Comparison of ENCODE assay signal across 9 cellular contexts in the genomic region with DNA sequence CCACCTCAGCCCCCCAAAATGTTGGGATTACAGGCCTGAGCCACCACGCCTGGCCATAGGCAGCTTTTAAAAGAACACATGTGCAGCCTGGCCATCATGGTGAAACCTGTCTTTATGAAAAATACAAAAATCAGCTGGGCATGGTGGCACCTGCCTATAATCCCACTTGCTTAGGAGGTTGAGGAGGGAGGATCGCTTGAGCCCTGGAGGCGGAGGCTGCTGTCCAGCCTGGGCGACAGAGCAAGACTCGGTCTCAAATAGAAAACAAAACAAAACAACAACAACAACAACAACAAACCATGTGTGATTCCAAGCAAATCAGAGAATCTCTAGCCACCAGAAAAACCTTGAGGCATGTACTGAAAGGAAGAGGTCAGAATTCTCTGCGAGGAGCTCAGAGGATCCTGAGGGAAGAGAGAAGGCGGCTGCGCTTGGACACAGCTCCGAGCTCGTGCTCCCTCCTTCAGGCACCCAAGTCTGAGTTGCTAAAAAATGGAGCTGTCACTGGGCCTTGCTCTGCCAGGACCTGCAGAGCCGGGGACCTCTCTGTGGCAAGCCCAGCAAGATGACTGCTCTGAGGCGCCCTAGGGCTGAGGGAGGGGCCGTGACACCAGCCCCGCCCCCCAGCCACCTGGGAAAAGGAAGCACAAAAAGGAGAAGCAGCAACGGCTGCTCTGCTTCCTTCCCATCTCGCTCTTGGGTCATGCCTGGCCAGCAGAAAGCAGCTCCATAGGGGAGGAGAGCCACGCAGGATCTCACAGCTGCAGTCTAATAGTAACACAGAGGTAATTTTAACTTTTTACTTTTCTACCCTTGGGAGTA. TPM values are rescaled to one million over a fixed set of nuclear protein-coding genes. Genes with fewer than 3 reads are reported as not detected.
DNase-seq lines count a peak whose midpoint lies in the region; ATAC-seq and TF ChIP-seq lines count a peak whose summit lies in the region.
"Had no signal": no experiment of that assay in that cellular context is flagged by ENCODE, and none has a peak within 500 bp of the region (broad histone marks: within the 10 kb centered on the region; RNA-seq: fewer than 3 reads in every experiment).

TSS of gene ARL11 (plus strand) at position 677 of the 822 bp plus-strand sequence. CDS start 1,941 bp downstream, outside the sequence.

- TF ChIP-seq CTCF in GM13977 (IDR thresholded peaks at IDR 0.05; ENCODE audit: extremely low read depth, insufficient read depth, missing control alignments), result no peak
- no peak for TF ChIP-seq CTCF in hepatocyte (IDR thresholded peaks at IDR 0.05; ENCODE audit: poor library complexity)

- peak within 1 kb of the TSS; percentile 56 for H2AFZ ChIP-seq in hepatocyte

- H3K27me3 Mint-ChIP-seq in activated T-cell treated with anti-CD3 and anti-CD28 coated beads, Interleukin-2, amount 50 U/mL, for 4 hours (ENCODE audit: low read depth), result no peaks in the 10 kb centered on the region

- H3K4me3 ChIP-seq in hepatocyte, result no peak within 1 kb of the TSS

- no peak within 1 kb of the TSS for H3K4me2 ChIP-seq in hepatocyte
- H3K4me2 ChIP-seq: KMS-11 had no signal

- H3K36me3 ChIP-seq in hepatocyte (replicated peaks; ENCODE audit: insufficient read depth, low read depth), result no peaks in the 10 kb centered on the region

- H3K4me1 ChIP-seq in hepatocyte (ENCODE audit: insufficient read depth), result peaks cover 6% of the 10 kb centered on the region

- peak; percentile 83 for DNase-seq in GM13977 (ENCODE audit: low spot score)
- peak; percentile 4 for DNase-seq in NCI-H2227 treated with DMSO at 0.1 percent for 48 hours (lab: John Stamatoyannopoulos, UW)
- DNase-seq in activated T-cell treated with anti-CD3 and anti-CD28 coated beads, Interleukin-2, amount 50 U/mL, for 4 hours, result peak; percentile 39
- DNase-seq in hepatocyte (ENCODE audit: low spot score), result peak; percentile 31
- peak; percentile 60 to 71 for DNase-seq in stimulated activated CD4-positive, alpha-beta T cell treated with anti-CD3 and anti-CD28 coated beads, Interleukin-2, amount 100 ng/mL, for 24 hours
- DNase-seq in cerebellar nuclear complex (lab: John Stamatoyannopoulos, UW), result no peak
- DNase-seq in NCI-H226, result no peak

- ATAC-seq in HG02610 (IDR thresholded peaks at IDR 0.05; ENCODE audit: unreplicated experiment), result peak; percentile 91
- peak; percentile 87 to 93 for ATAC-seq in activated T-cell treated with anti-CD3 and anti-CD28 coated beads, Interleukin-2, amount 50 U/mL, for 4 hours

- peaks cover 18% of the 10 kb centered on the region for H3K4me1 Mint-ChIP-seq in activated T-cell treated with anti-CD3 and anti-CD28 coated beads, Interleukin-2, amount 50 U/mL, for 4 hours (ENCODE audit: low read depth)

- no peaks in the 10 kb centered on the region for H3K9me2 ChIP-seq in hepatocyte (replicated peaks; ENCODE audit: insufficient read depth)

- in situ Hi-C loops in GM13977 (cut with MboI; ENCODE audit: low pct_unique_long_range_greater_than_20kb, low sequenced_read_pairs, unreplicated experiment), result no loop called here

- H3K36me3 Mint-ChIP-seq in activated T-cell treated with anti-CD3 and anti-CD28 coated beads, Interleukin-2, amount 50 U/mL, for 4 hours (ENCODE audit: insufficient read depth), result no peaks in the 10 kb centered on the region

- peak within 1 kb of the TSS; percentile 82 for H3K4me3 Mint-ChIP-seq in activated T-cell treated with anti-CD3 and anti-CD28 coated beads, Interleukin-2, amount 50 U/mL, for 4 hours

- no peaks in the 10 kb centered on the region for H3K27me3 ChIP-seq in hepatocyte

- WGBS in hepatocyte (ENCODE audit: low lambda C conversion rate, missing lambda C conversion rate), result 55% methylated on average over 17 of the region's 17 CpGs

- H4K20me1 ChIP-seq in hepatocyte (ENCODE audit: insufficient read depth, poor library complexity, severe bottlenecking), result no peaks in the 10 kb centered on the region

- no peaks in the 10 kb centered on the region for H3K9me3 ChIP-seq in hepatocyte (ENCODE audit: low read depth)

- no peaks in the 10 kb centered on the region for H3K79me2 ChIP-seq in hepatocyte

- H3K9me3 Mint-ChIP-seq in activated T-cell treated with anti-CD3 and anti-CD28 coated beads, Interleukin-2, amount 50 U/mL, for 4 hours, result no peaks in the 10 kb centered on the region

- H3K27ac ChIP-seq in hepatocyte, result no peak within 1 kb of the TSS
- H3K27ac ChIP-seq: KMS-11 had no signal

RNA-seq across cellular contexts. Expression of gene ARL11, which starts in this region (rescaled TPM):
- under 1 TPM; 0.10 to 0.30 (median 0.18) TPM for total RNA-seq in activated T-cell treated with anti-CD3 and anti-CD28 coated beads, Interleukin-2, amount 50 U/mL, for 4 hours
- total RNA-seq in hepatocyte, result 0.10 TPM in 1 of 2 replicates, not detected in the other
- polyA plus RNA-seq in hepatocyte, result 0.22 TPM in 1 of 2 replicates, not detected in the other

Comparison
In these comparisons a context has a peak if more than half of its experiments do, and no peak if none do; other contexts are left out.
1. Peak in DNase-seq and ATAC-seq in activated T-cell treated with anti-CD3 and anti-CD28 coated beads, Interleukin-2, amount 50 U/mL, for 4 hours; RNA of the gene not detected or under 1 TPM.
2. Peak in DNase-seq in hepatocyte; RNA of the gene not detected or under 1 TPM.
3. DNase-seq: peak in GM13977 (single experiment), NCI-H2227 treated with DMSO at 0.1 percent for 48 hours (single experiment) and stimulated activated CD4-positive, alpha-beta T cell treated with anti-CD3 and anti-CD28 coated beads, Interleukin-2, amount 100 ng/mL, for 24 hours (2 of 2); none in cerebellar nuclear complex (0 of 2) and NCI-H226 (single experiment).